ENCODE assay signal across 9 cellular contexts in genomic region chr17:78722101-78722761, GRCh38. TPM values are rescaled to one million over a fixed set of nuclear protein-coding genes. Genes with fewer than 3 reads are reported as not detected.
DNase-seq lines count a peak whose midpoint lies in the region; ATAC-seq lines count a peak whose summit lies in the region.
"Had no signal": no experiment of that assay in that cellular context is flagged by ENCODE, and none has a peak within 500 bp of the region (broad histone marks: within the 10 kb centered on the region; RNA-seq: fewer than 3 reads in every experiment).

No MANE protein-coding gene starts in this region.

- in situ Hi-C loops in HAP-1 (cut with MboI; ENCODE audit: low sequenced_read_pairs) (loop anchor here (25.0 kb wide), 1 partner anchor 610 kb away; no protein-coding TSS in a partner anchor), ACHN (cut with HindIII; ENCODE audit: low pct_ligation_motif_present, low pct_unique_long_range_greater_than_20kb, low sequenced_read_pairs) (loop anchor here (25.0 kb wide), 1 partner anchor 235 kb away; no protein-coding TSS in a partner anchor)

- no peaks in the 10 kb centered on the region for H3K9me3 Mint-ChIP-seq in naive thymus-derived CD8-positive, alpha-beta T cell

- peaks cover 18% of the 10 kb centered on the region for H3K4me1 ChIP-seq in HAP-1

- H3K4me3 ChIP-seq in HAP-1: no peak overlapping the region

- no peaks in the 10 kb centered on the region for H3K36me3 ChIP-seq in HAP-1 (replicated peaks)

- H3K27ac Mint-ChIP-seq in naive thymus-derived CD8-positive, alpha-beta T cell: peak overlapping the region; percentile 67 to 96 (median 88)

- ATAC-seq in HG02885 (IDR thresholded peaks at IDR 0.05; ENCODE audit: poor library complexity, unreplicated experiment) (peak; percentile 35), HG03520 (IDR thresholded peaks at IDR 0.05; ENCODE audit: unreplicated experiment) (no peak)
- peak; percentile 21 to 36 for ATAC-seq in naive thymus-derived CD8-positive, alpha-beta T cell

- POLR2A ChIA-PET in naive thymus-derived CD8-positive, alpha-beta T cell (lab: Charles Lee): interaction anchor here (0.5 to 2.3 kb wide), 7 partner anchors 11 to 238 kb away, joined by 3 to 10 read pairs (median 3); no protein-coding TSS in a partner anchor

- H3K4me3 Mint-ChIP-seq in naive thymus-derived CD8-positive, alpha-beta T cell: peak overlapping the region in 9 of 10 donors; percentile 52 to 83 (median 74)

- H3K4me1 Mint-ChIP-seq in naive thymus-derived CD8-positive, alpha-beta T cell: peaks cover 70 to 98% (median 95%) of the 10 kb centered on the region in 4 donors

- H3K36me3 Mint-ChIP-seq in naive thymus-derived CD8-positive, alpha-beta T cell: peaks cover 0 to 39% (median 0%) of the 10 kb centered on the region in 3 donors

- no peaks in the 10 kb centered on the region for H3K27me3 Mint-ChIP-seq in naive thymus-derived CD8-positive, alpha-beta T cell

- H3K9me3 ChIP-seq in HAP-1: no peaks in the 10 kb centered on the region

- H3K27me3 ChIP-seq in HAP-1 (ENCODE audit: low read depth): no peaks in the 10 kb centered on the region

- DNase-seq in C1 segment of cervical spinal cord (lab: John Stamatoyannopoulos, UW): peak in 9 of 14 donors; percentile 24 to 65 (median 52)
- DNase-seq in cerebellum (ENCODE audit: low spot score): peak; percentile 57
- peak in 1 of 10 donors; percentile 41 for DNase-seq in naive thymus-derived CD8-positive, alpha-beta T cell
- DNase-seq in activated CD4-positive, CD25-positive, alpha-beta regulatory T cell (lab: John Stamatoyannopoulos, UW): no peak
- DNase-seq in HAP-1 (ENCODE audit: low spot score in 2 of 2): no peak
- DNase-seq in ACHN: no peak
- DNase-seq: NK-92 treated with Interleukin-12 subunit alpha and Interleukin-12 subunit beta, amount 100 ng/mL, for 24 hours had no signal

RNA-seq across cellular contexts. Expression of gene CYTH1, which starts 59.8 kb away (rescaled TPM):
- total RNA-seq in cerebellum: 40.5 TPM
- 100 to 1,000 TPM; 415 to 423 TPM for total RNA-seq in naive thymus-derived CD8-positive, alpha-beta T cell
- 100 to 1,000 TPM; 220 to 320 (median 243) TPM for polyA plus RNA-seq in naive thymus-derived CD8-positive, alpha-beta T cell

Comparison
In these comparisons a context has a peak if more than half of its experiments do, and no peak if none do; other contexts are left out.
1. DNase-seq: peak in C1 segment of cervical spinal cord (9 of 14) and cerebellum (single experiment); none in activated CD4-positive, CD25-positive, alpha-beta regulatory T cell (0 of 4), HAP-1 (0 of 2) and ACHN (single experiment).
2. RNA of gene CYTH1, which starts 59.8 kb away (total RNA-seq): 415 to 423 TPM in naive thymus-derived CD8-positive, alpha-beta T cell; 40.5 TPM in cerebellum (single experiment); every median in the first group is over 10 times any median in the second.